Comparison of ENCODE assay signal across 8 cellular contexts in the genomic region with DNA sequence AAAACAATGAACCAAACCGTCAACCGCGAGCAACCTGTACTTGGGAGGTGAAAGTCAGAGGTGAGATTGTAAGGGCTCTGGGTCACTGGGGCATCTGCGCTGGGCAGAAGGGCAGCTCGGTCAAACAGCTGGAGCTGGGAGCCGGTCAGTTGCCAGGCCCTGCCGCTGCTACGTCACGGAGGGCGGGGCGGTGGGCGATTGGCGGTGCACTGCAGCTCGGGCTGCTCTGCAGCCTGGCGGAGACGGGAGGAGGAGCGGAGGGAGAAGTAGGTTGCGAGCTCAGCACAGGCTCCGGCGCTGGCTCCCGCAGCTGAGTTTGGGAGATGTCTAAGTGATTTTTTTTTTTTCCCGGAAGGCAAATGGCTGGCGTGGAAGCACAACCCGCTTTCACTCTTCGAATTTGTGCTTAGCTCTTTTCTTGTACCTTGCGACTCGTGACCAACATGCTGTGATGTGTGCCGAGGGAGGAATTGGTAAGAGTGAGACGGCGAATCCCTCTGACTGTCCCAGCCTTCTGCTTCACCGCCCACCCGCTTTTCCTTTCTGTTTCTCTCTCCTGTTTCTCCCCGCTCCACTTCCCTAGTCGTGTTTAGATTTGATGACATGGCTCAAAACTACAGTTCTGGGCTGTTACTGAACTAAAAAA. TPM values are rescaled to one million over a fixed set of nuclear protein-coding genes. Genes with fewer than 3 reads are reported as not detected.
DNase-seq lines count a peak whose midpoint lies in the region; ATAC-seq and TF ChIP-seq lines count a peak whose summit lies in the region.

ATP10D (plus strand) TSS at position 229 of the 646 bp plus-strand sequence. CDS start 27,266 bp downstream, outside the sequence.

- H3K27me3 ChIP-seq in HUES64 (ENCODE audit: insufficient read depth, low read length) (peaks cover 9% of the 10 kb centered on the region), mucosa of rectum (ENCODE audit: control insufficient read depth in 2 of 2, insufficient read depth in 2 of 2, low read length in 2 of 2) (no peaks in the 10 kb centered on the region)

- peaks cover 25% of the 10 kb centered on the region for H3K4me1 Mint-ChIP-seq in activated T-cell treated with anti-CD3 and anti-CD28 coated beads, Interleukin-2, amount 50 U/mL, for 4 hours (ENCODE audit: low read depth)

- DNase-seq in DMS114 treated with DMSO at 0.1 percent for 48 hours (lab: John Stamatoyannopoulos, UW; ENCODE audit: unreplicated experiment) = peak; percentile 62
- DNase-seq in OCI-M1 (lab: John Stamatoyannopoulos, UW) = peak; percentile 95
- peak; percentile 60 for DNase-seq in activated T-cell treated with anti-CD3 and anti-CD28 coated beads, Interleukin-2, amount 50 U/mL, for 4 hours
- peak; percentile 89 to 91 for DNase-seq in erythroblast (lab: John Stamatoyannopoulos, UW)
- DNase-seq in stimulated activated CD8-positive, alpha-beta memory T cell treated with anti-CD3 and anti-CD28 coated beads, Interleukin-4, amount 100 ng/mL, for 4 hours (ENCODE audit: low read depth in 2 of 2, low spot score in 1 of 2) = peak; percentile 31 to 62

- no peaks in the 10 kb centered on the region for H3K36me3 Mint-ChIP-seq in activated T-cell treated with anti-CD3 and anti-CD28 coated beads, Interleukin-2, amount 50 U/mL, for 4 hours (ENCODE audit: insufficient read depth)

- TF ChIP-seq POLR2A in erythroblast (IDR thresholded peaks at IDR 0.05; ENCODE audit: low read length) = peak; percentile 69

- peak; percentile 98 for ATAC-seq in GM21515 (IDR thresholded peaks at IDR 0.05; ENCODE audit: unreplicated experiment)
- peak; percentile 98 to 99 for ATAC-seq in activated T-cell treated with anti-CD3 and anti-CD28 coated beads, Interleukin-2, amount 50 U/mL, for 4 hours

- no peaks in the 10 kb centered on the region for H3K9me3 Mint-ChIP-seq in activated T-cell treated with anti-CD3 and anti-CD28 coated beads, Interleukin-2, amount 50 U/mL, for 4 hours

- H3K27me3 Mint-ChIP-seq in activated T-cell treated with anti-CD3 and anti-CD28 coated beads, Interleukin-2, amount 50 U/mL, for 4 hours (ENCODE audit: low read depth) = no peaks in the 10 kb centered on the region

- under 1% methylated on average over 34 of the region's 34 CpGs for WGBS in HUES64

- H3K36me3 ChIP-seq in HUES64 (ENCODE audit: insufficient read depth, low read length) = no peaks in the 10 kb centered on the region
- no peaks in the 10 kb centered on the region for H3K36me3 ChIP-seq in mucosa of rectum (ENCODE audit: control insufficient read depth in 2 of 2, insufficient read depth in 2 of 2, low read length in 2 of 2)

- H3K4me3 ChIP-seq in HUES64 (ENCODE audit: low read length) (peak within 1 kb of the TSS; percentile 74), mucosa of rectum (ENCODE audit: low read length in 2 of 2) (peak within 1 kb of the TSS; percentile 86 to 94)

- H3K27ac ChIP-seq in HUES64 (ENCODE audit: low read depth, low read length) (no peak within 1 kb of the TSS), mucosa of rectum (ENCODE audit: low read depth in 2 of 2, low read length in 2 of 2) (peak within 1 kb of the TSS; percentile 85 to 92)

- peak within 1 kb of the TSS; percentile 65 for H3K9ac ChIP-seq in HUES64 (ENCODE audit: low read depth, low read length)
- peak within 1 kb of the TSS; percentile 70 to 89 for H3K9ac ChIP-seq in mucosa of rectum (ENCODE audit: low read depth in 1 of 2, low read length in 2 of 2)

- H3K4me1 ChIP-seq in HUES64 (ENCODE audit: insufficient read depth, low read length) (peaks cover 8% of the 10 kb centered on the region), mucosa of rectum (ENCODE audit: control insufficient read depth in 2 of 2, insufficient read depth in 2 of 2, low read length in 2 of 2) (peaks cover 0 to 6% of the 10 kb centered on the region in 2 donors)

- H3K9me3 ChIP-seq in HUES64 (ENCODE audit: insufficient read depth, low read depth, low read length) (no peaks in the 10 kb centered on the region), mucosa of rectum (ENCODE audit: control insufficient read depth in 2 of 2, low read length in 2 of 2) (no peaks in the 10 kb centered on the region)

- H3K4me3 Mint-ChIP-seq in activated T-cell treated with anti-CD3 and anti-CD28 coated beads, Interleukin-2, amount 50 U/mL, for 4 hours = peak within 1 kb of the TSS; percentile 87

RNA-seq across cellular contexts. Expression of gene ATP10D, which starts in this region (rescaled TPM):
- polyA plus RNA-seq in HUES64 (2013, experiment 1 of 2) = 2.2 TPM
- 2.2 TPM for polyA plus RNA-seq in HUES64 (2013, experiment 2 of 2)
- 1 to 10 TPM; 1.7 to 2.9 (median 1.9) TPM for total RNA-seq in activated T-cell treated with anti-CD3 and anti-CD28 coated beads, Interleukin-2, amount 50 U/mL, for 4 hours
